ENCODE assay signal across 8 cellular contexts in the genomic region with DNA sequence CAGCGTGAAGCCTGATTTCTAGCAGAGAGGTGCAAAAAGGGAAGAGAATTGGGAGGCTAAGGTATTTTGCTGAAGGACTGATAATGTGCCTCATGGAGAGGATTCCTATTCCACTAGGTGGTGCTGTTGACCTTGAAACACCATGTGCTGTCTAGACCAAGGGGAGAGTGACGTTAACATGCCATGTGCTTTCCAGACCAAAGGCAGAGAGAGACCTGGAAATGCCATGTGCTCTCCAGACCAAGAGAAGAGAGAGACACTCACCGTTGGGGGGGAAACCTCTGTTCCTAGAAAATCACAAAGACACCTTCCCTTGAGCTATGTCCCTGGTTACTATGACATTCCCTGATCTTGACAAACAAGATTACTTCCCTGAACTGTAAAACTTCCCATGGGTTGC.
DNase-seq lines count a peak whose midpoint lies in the region; ATAC-seq, FAIRE-seq and TF ChIP-seq lines count a peak whose summit lies in the region.

No MANE protein-coding gene starts in this region.

- ATAC-seq in upper lobe of left lung (ENCODE audit: low FRiP score in 2 of 2) (peak in 1 of 2 donors; percentile 46), HG03039 (IDR thresholded peaks at IDR 0.05; ENCODE audit: unreplicated experiment) (no peak)
- no peak for ATAC-seq in stimulated activated naive CD8-positive, alpha-beta T cell treated with anti-CD3 and anti-CD28 coated beads, Interleukin-15, Interleukin-2, amounts not matched to agents 100 U/mL and 50 U/mL, for 24 hours

- H3K27ac ChIP-seq in MM.1S (ENCODE audit: low read length): no peak overlapping the region
- no peak overlapping the region for H3K27ac ChIP-seq in hepatocyte
- H3K27ac ChIP-seq in upper lobe of left lung: no peak overlapping the region

- DNase-seq in BE2C (peak; percentile 82), GM19239 (ENCODE audit: insufficient read length, low spot score) (no peak), MM.1S (peak; percentile 61), SW480 (ENCODE audit: low spot score) (peak; percentile 28), hepatocyte (ENCODE audit: low spot score) (peak; percentile 82), upper lobe of left lung (peak in 1 of 2 donors; percentile 30)
- no peak for DNase-seq in stimulated activated naive CD8-positive, alpha-beta T cell treated with anti-CD3 and anti-CD28 coated beads, Interleukin-15, Interleukin-2, amounts not matched to agents 100 U/mL and 50 U/mL, for 24 hours

- no peaks in the 10 kb centered on the region for H3F3A ChIP-seq in MM.1S (ENCODE audit: insufficient read depth, low read length)

- no peak overlapping the region for H3K9ac ChIP-seq in MM.1S (ENCODE audit: low read length)

- TF ChIP-seq EP300 in upper lobe of left lung (IDR thresholded peaks at IDR 0.05): no peak

- peak; percentile 87 for FAIRE-seq in GM19239 (lab: Jason Lieb, UNC)

- H3K36me3 ChIP-seq in BE2C (no peaks in the 10 kb centered on the region), MM.1S (replicated peaks; ENCODE audit: insufficient read depth, low read length) (no peaks in the 10 kb centered on the region), hepatocyte (replicated peaks; ENCODE audit: insufficient read depth, low read depth) (no peaks in the 10 kb centered on the region), upper lobe of left lung (no peaks in the 10 kb centered on the region)

- H2AFZ ChIP-seq in MM.1S (ENCODE audit: low read length) (no peak overlapping the region), hepatocyte (no peak overlapping the region)

- 43% methylated on average over 3 of the region's 3 CpGs for WGBS in hepatocyte (ENCODE audit: low lambda C conversion rate, missing lambda C conversion rate)
- 42 to 43% methylated on average over 3 of the region's 3 CpGs for WGBS in upper lobe of left lung, 2 donors

- H3K4me3 ChIP-seq in BE2C (ENCODE audit: low read depth, low read length) (no peak overlapping the region), MM.1S (ENCODE audit: low read length) (no peak overlapping the region), hepatocyte (no peak overlapping the region), upper lobe of left lung (no peak overlapping the region)

- 0 out of 2 replicates have a peak, but pooled peaks cover 3% of the 10 kb centered on the region for H3K9me3 ChIP-seq in BE2C
- H3K9me3 ChIP-seq in MM.1S (replicated peaks; ENCODE audit: insufficient read depth, low read length): no peaks in the 10 kb centered on the region
- no peaks in the 10 kb centered on the region for H3K9me3 ChIP-seq in hepatocyte (ENCODE audit: low read depth)
- H3K9me3 ChIP-seq in upper lobe of left lung: peaks cover 0 to 6% (median 0%) of the 10 kb centered on the region in 4 donors

- H3K27me3 ChIP-seq in BE2C (no peaks in the 10 kb centered on the region), MM.1S (replicated peaks; ENCODE audit: insufficient read depth, low read length) (no peaks in the 10 kb centered on the region), hepatocyte (no peaks in the 10 kb centered on the region), upper lobe of left lung (no peaks in the 10 kb centered on the region)

- H4K20me1 ChIP-seq in MM.1S (ENCODE audit: insufficient read depth, low read length): no peaks in the 10 kb centered on the region
- H4K20me1 ChIP-seq in hepatocyte (ENCODE audit: insufficient read depth, poor library complexity, severe bottlenecking): no peaks in the 10 kb centered on the region

- H3K9me2 ChIP-seq in MM.1S (replicated peaks; ENCODE audit: insufficient read depth, low read length) (no peaks in the 10 kb centered on the region), hepatocyte (replicated peaks; ENCODE audit: insufficient read depth) (no peaks in the 10 kb centered on the region)

- H3K4me1 ChIP-seq in BE2C (peaks cover 9% of the 10 kb centered on the region), MM.1S (ENCODE audit: low read length) (no peaks in the 10 kb centered on the region), hepatocyte (ENCODE audit: insufficient read depth) (no peaks in the 10 kb centered on the region), upper lobe of left lung (no peaks in the 10 kb centered on the region)

- TF ChIP-seq POLR2A in upper lobe of left lung (IDR thresholded peaks at IDR 0.05): no peak

- H3K4me2 ChIP-seq in MM.1S (ENCODE audit: low read depth, low read length) (no peak overlapping the region), hepatocyte (no peak overlapping the region)

- H3K79me2 ChIP-seq in MM.1S (ENCODE audit: low read length) (no peaks in the 10 kb centered on the region), hepatocyte (no peaks in the 10 kb centered on the region)

- TF ChIP-seq CTCF in BE2C (IDR thresholded peaks at IDR 0.05; ENCODE audit: low read depth, low read length) (peak; percentile 85), MM.1S (IDR thresholded peaks at IDR 0.05; ENCODE audit: low read length) (peak; percentile 42), hepatocyte (IDR thresholded peaks at IDR 0.05; ENCODE audit: poor library complexity) (peak; percentile 58), upper lobe of left lung (IDR thresholded peaks at IDR 0.05) (peak in 5 of 6 experiments; percentile 13 to 57 (median 47))

Comparison
In these comparisons a context has a peak if more than half of its experiments do, and no peak if none do; other contexts are left out.
1. DNase-seq: peak in BE2C (single experiment), MM.1S (single experiment), SW480 (single experiment) and hepatocyte (single experiment); none in GM19239 (single experiment) and stimulated activated naive CD8-positive, alpha-beta T cell treated with anti-CD3 and anti-CD28 coated beads, Interleukin-15, Interleukin-2, amounts not matched to agents 100 U/mL and 50 U/mL, for 24 hours (single experiment).
2. Peak in every context shown above with its lines, with median percentiles within 50 percentile points of each other: CTCF ChIP-seq.